ENCODE assay signal across 18 cellular contexts in genomic region chr20:24208652-24209051, GRCh38.
A peak's percentile ranks its signal among the peaks of the same experiment; 100 is the strongest.
DNase-seq lines count a peak whose midpoint lies in the region; ATAC-seq and TF ChIP-seq lines count a peak whose summit lies in the region.
"Had no signal": no experiment of that assay in that cellular context is flagged by ENCODE, and none has a peak within 500 bp of the region (broad histone marks: within the 10 kb centered on the region; RNA-seq: fewer than 3 reads in every experiment).

No MANE protein-coding gene starts in this region.

- H3K14ac ChIP-seq in neuronal stem cell (ENCODE audit: low read length) = no peak overlapping the region

- intact Hi-C loops in uterus (cut with DNase I; ENCODE audit: low total_unique reads) = no loop called here
- intact Hi-C loops in tibial artery (cut with DNase I; ENCODE audit: low total_unique reads) = no loop called here

- H3K18ac ChIP-seq in neuronal stem cell (ENCODE audit: low read length) = no peak overlapping the region

- peaks cover 49% of the 10 kb centered on the region for H3K27me3 ChIP-seq in adipocyte (replicated peaks; ENCODE audit: control insufficient read depth, insufficient read depth, low read length)
- no peaks in the 10 kb centered on the region for H3K27me3 ChIP-seq in neuronal stem cell (ENCODE audit: control insufficient read depth in 3 of 3, insufficient read depth in 3 of 3, low read depth in 1 of 3, low read length in 3 of 3)
- no peaks in the 10 kb centered on the region for H3K27me3 ChIP-seq in uterus
- peaks cover 0 to 23% of the 10 kb centered on the region in 2 donors for H3K27me3 ChIP-seq in tibial artery
- H3K27me3 ChIP-seq: body of pancreas had no signal

- H2AFZ ChIP-seq in neuronal stem cell (ENCODE audit: low read length) = no peak overlapping the region
- H2AFZ ChIP-seq: parathyroid adenoma had no signal

- TF ChIP-seq POLR2A in uterus (IDR thresholded peaks at IDR 0.05) = no peak

- no peak overlapping the region for H2BK5ac ChIP-seq in neuronal stem cell (ENCODE audit: low read length)

- WGBS in neuronal stem cell (ENCODE audit: extremely low coverage in 2 of 2, insufficient read length in 2 of 2, insufficient replicate concordance in 1 of 2), 2 donors = no CpG with 5 or more reads among the region's 9 CpGs

- H2BK12ac ChIP-seq in neuronal stem cell (ENCODE audit: low read length) = no peak overlapping the region

- H3K79me1 ChIP-seq in neuronal stem cell (ENCODE audit: low read depth, low read length) = no peaks in the 10 kb centered on the region

- H3K4ac ChIP-seq in neuronal stem cell (ENCODE audit: low read length) = no peak overlapping the region

- H3K36me3 ChIP-seq in adipocyte (ENCODE audit: control insufficient read depth, insufficient read depth, low read length, severe bottlenecking) = no peaks in the 10 kb centered on the region
- no peaks in the 10 kb centered on the region for H3K36me3 ChIP-seq in neuronal stem cell (replicated peaks in 1 of 2; ENCODE audit: control insufficient read depth in 2 of 2, insufficient read depth in 2 of 2, low read length in 2 of 2)
- no peaks in the 10 kb centered on the region for H3K36me3 ChIP-seq in uterus
- H3K36me3 ChIP-seq in tibial artery = no peaks in the 10 kb centered on the region
- H3K36me3 ChIP-seq: tibial nerve had no signal

- H4K91ac ChIP-seq in neuronal stem cell (ENCODE audit: low read depth, low read length, poor library complexity) = peak overlapping the region; percentile 79

- no peak overlapping the region for H2AK5ac ChIP-seq in neuronal stem cell (ENCODE audit: low read depth, low read length)

- TF ChIP-seq CTCF in uterus (IDR thresholded peaks at IDR 0.05) (no peak), tibial artery (IDR thresholded peaks at IDR 0.05) (no peak)

- H3K23ac ChIP-seq in neuronal stem cell (ENCODE audit: low read depth, low read length, poor library complexity) = peak overlapping the region; percentile 46

- H4K8ac ChIP-seq in neuronal stem cell (ENCODE audit: low read depth, low read length) = peak overlapping the region; percentile 53

- no peak overlapping the region for H3K4me2 ChIP-seq in neuronal stem cell (ENCODE audit: insufficient read depth, low read length, poor library complexity, severe bottlenecking)
- H3K4me2 ChIP-seq: KMS-11 had no signal

- H3K27ac ChIP-seq in neuronal stem cell (replicated peaks; ENCODE audit: low read length) (no peak overlapping the region), uterus (no peak overlapping the region), tibial artery (no peak overlapping the region)
- H3K27ac ChIP-seq: body of pancreas, KMS-11, parathyroid adenoma, tibial nerve had no signal

- DNase-seq in NCI-H446 treated with DMSO at 0.1 percent for 48 hours (lab: John Stamatoyannopoulos, UW) (peak; percentile 2), NCI-H446 (lab: John Stamatoyannopoulos, UW) (no peak), M059J (ENCODE audit: low read depth) (peak; percentile 24), adipocyte (ENCODE audit: low read depth) (peak; percentile 1), neuronal stem cell (ENCODE audit: low spot score) (no peak), uterus (no peak), tibial artery (no peak)
- DNase-seq: activated CD8-positive, alpha-beta T cell treated with anti-CD3 and anti-CD28 coated beads, Interleukin-2, amount 10 ng/mL, durations not matched to agents 7 days and 5 days; activated gamma-delta T cell treated with Interleukin-2 at 50 U/mL for 16 hours; body of pancreas; Calu3; effector CD8-positive, alpha-beta T cell; NCI-H510A treated with DMSO at 0.1 percent for 48 hours; Right ventricle myocardium superior had no signal

- H3K9ac ChIP-seq in adipocyte (ENCODE audit: low read length) = no peak overlapping the region
- H3K9ac ChIP-seq in neuronal stem cell (ENCODE audit: low read depth, low read length, poor library complexity) = no peak overlapping the region
- H3K9ac ChIP-seq: KMS-11, parathyroid adenoma had no signal

- H2BK15ac ChIP-seq in neuronal stem cell (ENCODE audit: low read length) = no peak overlapping the region

- ATAC-seq in HG03432 (IDR thresholded peaks at IDR 0.05; ENCODE audit: unreplicated experiment) = no peak
- ATAC-seq: activated CD8-positive, alpha-beta T cell treated with anti-CD3 and anti-CD28 coated beads, Interleukin-2, amount 10 ng/mL, durations not matched to agents 7 days and 5 days; body of pancreas had no signal

- no peak overlapping the region for H2BK120ac ChIP-seq in neuronal stem cell (ENCODE audit: low read depth, low read length)

- H3K9me3 ChIP-seq in adipocyte (ENCODE audit: control insufficient read depth, low read length) (no peaks in the 10 kb centered on the region), neuronal stem cell (replicated peaks in 1 of 2; ENCODE audit: control insufficient read depth in 2 of 2, insufficient read depth in 1 of 2, low read depth in 1 of 2, low read length in 2 of 2) (peaks cover 0 to 8% of the 10 kb centered on the region in 2 donors), uterus (no peaks in the 10 kb centered on the region), tibial artery (no peaks in the 10 kb centered on the region)
- H3K9me3 ChIP-seq: body of pancreas, tibial nerve had no signal

- H3K4me3 ChIP-seq in adipocyte (ENCODE audit: low read length) (no peak overlapping the region), neuronal stem cell (ENCODE audit: low read length in 2 of 2) (peak overlapping the region in 1 of 2 donors; percentile 17), uterus (no peak overlapping the region), tibial artery (no peak overlapping the region)
- H3K4me3 ChIP-seq: body of pancreas, tibial nerve had no signal

- H3K4me1 ChIP-seq in adipocyte (ENCODE audit: control insufficient read depth, insufficient read depth, low read length) (no peaks in the 10 kb centered on the region), neuronal stem cell (ENCODE audit: control insufficient read depth in 2 of 2, insufficient read depth in 1 of 2, low read depth in 1 of 2, low read length in 2 of 2) (peaks cover 0 to 11% of the 10 kb centered on the region in 2 donors), uterus (no peaks in the 10 kb centered on the region), tibial artery (no peaks in the 10 kb centered on the region)
- H3K4me1 ChIP-seq: body of pancreas, parathyroid adenoma, tibial nerve had no signal

Comparison
In these comparisons a context has a peak if more than half of its experiments do, and no peak if none do; other contexts are left out.
1. DNase-seq: peak in NCI-H446 treated with DMSO at 0.1 percent for 48 hours (single experiment), M059J (single experiment) and adipocyte (single experiment); none in NCI-H446 (0 of 2), neuronal stem cell (single experiment), uterus (0 of 2) and tibial artery (0 of 2).